In genomic region chr2:27889774-27890145, GRCh38 we compare ENCODE assay signal across 8 cellular contexts. TPM values are rescaled to one million over a fixed set of nuclear protein-coding genes. Genes with fewer than 3 reads are reported as not detected.
DNase-seq lines count a peak whose midpoint lies in the region; ATAC-seq, FAIRE-seq and TF ChIP-seq lines count a peak whose summit lies in the region.

No MANE protein-coding gene starts in this region.

- DNase-seq in AG09309 (ENCODE audit: low read depth), result no peak
- no peak for DNase-seq in hepatocyte (ENCODE audit: low spot score)
- peak; percentile 58 for DNase-seq in small intestine
- DNase-seq in cerebellum (ENCODE audit: low spot score), result no peak
- DNase-seq in posterior vena cava (ENCODE audit: low spot score), result no peak

- H3K9me2 ChIP-seq in hepatocyte (replicated peaks; ENCODE audit: insufficient read depth), result no peaks in the 10 kb centered on the region

- no peak for FAIRE-seq in small intestine (lab: Jason Lieb, UNC)

- peak overlapping the region; percentile 79 for H3K4me2 ChIP-seq in hepatocyte

- CTCF ChIA-PET in HEK293 (lab: Yijun Ruan, JAX), result interaction anchor here (0.7 kb wide), 1 partner anchor 90 kb away, joined by 3 read pairs; no protein-coding TSS in a partner anchor

- H3K27me3 ChIP-seq in hepatocyte (no peaks in the 10 kb centered on the region), small intestine (ENCODE audit: control insufficient read depth in 2 of 2, insufficient read depth in 2 of 2, low read length in 2 of 2) (no peaks in the 10 kb centered on the region)

- peaks cover 43% of the 10 kb centered on the region for H3K36me3 Mint-ChIP-seq in activated T-helper 17 cell treated with anti-CD3 and anti-CD28 coated beads, Interleukin-2, amount 50 U/mL, for 72 hours (ENCODE audit: low read depth)

- H3K27me3 Mint-ChIP-seq in activated T-helper 17 cell treated with anti-CD3 and anti-CD28 coated beads, Interleukin-2, amount 50 U/mL, for 72 hours, result no peaks in the 10 kb centered on the region

- ATAC-seq in activated T-helper 17 cell treated with anti-CD3 and anti-CD28 coated beads, Interleukin-2, amount 50 U/mL, for 72 hours (replicated peaks), result peak; percentile 1
- ATAC-seq in HG03280 (IDR thresholded peaks at IDR 0.05; ENCODE audit: unreplicated experiment), result no peak

- H3K27ac Mint-ChIP-seq in activated T-helper 17 cell treated with anti-CD3 and anti-CD28 coated beads, Interleukin-2, amount 50 U/mL, for 72 hours, result peak overlapping the region; percentile 100

- H2AFZ ChIP-seq in hepatocyte, result peak overlapping the region; percentile 76

- H3K9me3 ChIP-seq in HEK293 (ENCODE audit: control insufficient read depth, insufficient read depth, low read depth, low read length), result no peaks in the 10 kb centered on the region
- no peaks in the 10 kb centered on the region for H3K9me3 ChIP-seq in hepatocyte (ENCODE audit: low read depth)
- no peaks in the 10 kb centered on the region for H3K9me3 ChIP-seq in small intestine (ENCODE audit: control insufficient read depth, low read depth)

- H3K4me1 Mint-ChIP-seq in activated T-helper 17 cell treated with anti-CD3 and anti-CD28 coated beads, Interleukin-2, amount 50 U/mL, for 72 hours, result peaks cover 32% of the 10 kb centered on the region

- peaks cover 39% of the 10 kb centered on the region for H3K79me2 ChIP-seq in hepatocyte

- peak overlapping the region; percentile 95 for H3K4me3 Mint-ChIP-seq in activated T-helper 17 cell treated with anti-CD3 and anti-CD28 coated beads, Interleukin-2, amount 50 U/mL, for 72 hours

- TF ChIP-seq CTCF in AG09309 (IDR thresholded peaks at IDR 0.05; ENCODE audit: control insufficient read depth, insufficient read depth, low read depth, low read length, missing control alignments) (no peak), HEK293 (tag by site-specific recombination; IDR thresholded peaks at IDR 0.05) (no peak), hepatocyte (IDR thresholded peaks at IDR 0.05; ENCODE audit: poor library complexity) (no peak)

- H3K9me3 Mint-ChIP-seq in activated T-helper 17 cell treated with anti-CD3 and anti-CD28 coated beads, Interleukin-2, amount 50 U/mL, for 72 hours, result peaks cover 4% of the 10 kb centered on the region

- H3K36me3 ChIP-seq in HEK293 (ENCODE audit: control insufficient read depth in 2 of 2, insufficient read depth in 1 of 2, low read length in 2 of 2) (peaks cover 0 to 4% of the 10 kb centered on the region in 2 experiments; a peak in 1 of 3 replicates), hepatocyte (replicated peaks; ENCODE audit: insufficient read depth, low read depth) (no peaks in the 10 kb centered on the region), small intestine (ENCODE audit: control insufficient read depth in 2 of 2, insufficient read depth in 2 of 2, low read length in 2 of 2) (no peaks in the 10 kb centered on the region)

- POLR2A ChIA-PET in HEK293 (lab: Yijun Ruan, JAX), result interaction anchor here (2.0 kb wide), 1 partner anchor 91 kb away, joined by 5 read pairs; no protein-coding TSS in a partner anchor

- H4K20me1 ChIP-seq in hepatocyte (ENCODE audit: insufficient read depth, poor library complexity, severe bottlenecking), result no peaks in the 10 kb centered on the region

- H3K4me3 ChIP-seq in AG09309 (ENCODE audit: control insufficient read depth, low read depth, low read length) (peak overlapping the region; percentile 80), HEK293 (ENCODE audit: low read depth, low read length) (peak overlapping the region; percentile 92), hepatocyte (peak overlapping the region; percentile 59), small intestine (ENCODE audit: low read depth in 1 of 2, low read length in 2 of 2) (peak overlapping the region; percentile 75 to 92)

- H3K4me1 ChIP-seq in HEK293 (ENCODE audit: control insufficient read depth, insufficient read depth, low read length) (peaks cover 8% of the 10 kb centered on the region; the same call in 1 of the 2 replicates), hepatocyte (ENCODE audit: insufficient read depth) (no peaks in the 10 kb centered on the region), small intestine (ENCODE audit: control insufficient read depth in 2 of 2, insufficient read depth in 1 of 2, low read depth in 1 of 2, low read length in 1 of 2) (peaks cover 2 to 8% of the 10 kb centered on the region in 2 donors)

- H3K27ac ChIP-seq in HEK293 (ENCODE audit: extremely low read depth, low read depth, low read length), result peak overlapping the region; percentile 84
- peak overlapping the region; percentile 100 for H3K27ac ChIP-seq in hepatocyte
- H3K27ac ChIP-seq in small intestine (ENCODE audit: low read depth in 1 of 2, low read length in 1 of 2), result peak overlapping the region; percentile 69 to 98

- intact Hi-C loops in posterior vena cava (cut with DNase I), result loop anchor here (5.0 to 10.0 kb wide), 4 partner anchors 85 to 508 kb away; partner anchors contain the start of gene FOSL2 (in 1 of the 2)

- WGBS in hepatocyte (ENCODE audit: low lambda C conversion rate, missing lambda C conversion rate), result 16% methylated on average over 10 of the region's 10 CpGs
- 9 to 16% (median 15%) methylated on average over 10 of the region's 10 CpGs for WGBS in small intestine, 3 donors

TF ChIP-seq in HEK293, 187 proteins besides CTCF, POLR2A, EP300 and RAD21:
- no peak for TF ChIP-seq ZNF513 (tag by site-specific recombination; IDR thresholded peaks at IDR 0.05)
TF ChIP-seq in HEK293: peak in this region for 0.

RNA-seq across cellular contexts. Expression of gene RBKS, which starts 0.4 kb away (rescaled TPM):
- total RNA-seq in activated T-helper 17 cell treated with anti-CD3 and anti-CD28 coated beads, Interleukin-2, amount 50 U/mL, for 72 hours, result 10 to 100 TPM in 1 of 2 donors, 1 to 10 TPM in 1; 7.7 to 10.0 TPM
- total RNA-seq in hepatocyte (5.5 and 6.7 TPM in 2 replicates), cerebellum (2.1 TPM), posterior vena cava (1 to 10 TPM; 1.5 TPM)
- polyA plus RNA-seq in hepatocyte (6.0 and 7.2 TPM in 2 replicates), small intestine (10 to 100 TPM; 19.8 to 72.0 (median 37.3) TPM)

RNA-seq across cellular contexts. Expression of gene BABAM2, which starts 0.8 kb away (rescaled TPM):
- 10 to 100 TPM; 87.0 to 88.6 TPM for total RNA-seq in activated T-helper 17 cell treated with anti-CD3 and anti-CD28 coated beads, Interleukin-2, amount 50 U/mL, for 72 hours
- 28.8 and 30.8 TPM in 2 replicates for total RNA-seq in hepatocyte
- polyA plus RNA-seq in hepatocyte, result 43.6 and 49.4 TPM in 2 replicates
- 10 to 100 TPM; 19.5 to 22.4 (median 20.6) TPM for polyA plus RNA-seq in small intestine
- total RNA-seq in cerebellum, result 25.2 TPM
- total RNA-seq in posterior vena cava, result 10 to 100 TPM; 39.1 to 43.1 TPM
